19 cellular contexts compared by ENCODE assay signal in the genomic region with DNA sequence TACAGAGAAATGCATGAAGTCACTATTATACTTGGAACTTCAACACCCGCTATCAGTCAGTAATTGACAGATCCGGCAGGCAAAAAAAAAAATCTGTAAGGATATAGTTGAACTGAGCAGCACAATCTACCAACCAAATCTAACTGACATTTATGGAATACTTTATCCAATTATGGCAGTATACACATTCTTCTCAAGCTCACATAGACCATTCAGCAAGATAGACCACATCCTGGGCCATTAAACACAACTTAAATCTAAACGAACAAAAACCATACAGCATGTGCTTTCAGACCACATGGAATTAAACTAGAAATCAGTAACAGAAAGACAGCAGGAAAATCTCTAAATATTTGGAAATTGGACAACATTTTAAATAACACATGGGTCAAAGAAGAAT.
DNase-seq lines count a peak whose midpoint lies in the region; ATAC-seq lines count a peak whose summit lies in the region.
"Had no signal": no experiment of that assay in that cellular context is flagged by ENCODE, and none has a peak within 500 bp of the region (broad histone marks: within the 10 kb centered on the region; RNA-seq: fewer than 3 reads in every experiment).

No MANE protein-coding gene starts in this region.

- H3K27me3 Mint-ChIP-seq in activated naive CD8-positive, alpha-beta T cell, result no peaks in the 10 kb centered on the region
- no peaks in the 10 kb centered on the region for H3K27me3 Mint-ChIP-seq in activated naive CD8-positive, alpha-beta T cell treated with anti-CD3 and anti-CD28 coated beads for 36 hours
- no peaks in the 10 kb centered on the region for H3K27me3 Mint-ChIP-seq in activated T-helper 17 cell treated with anti-CD3 and anti-CD28 coated beads, Interleukin-2, amount 50 U/mL, for 72 hours
- H3K27me3 Mint-ChIP-seq: CD4-positive, alpha-beta memory T cell had no signal

- no peak overlapping the region for H3K4me3 Mint-ChIP-seq in activated naive CD8-positive, alpha-beta T cell
- H3K4me3 Mint-ChIP-seq in activated naive CD8-positive, alpha-beta T cell treated with anti-CD3 and anti-CD28 coated beads for 36 hours, result no peak overlapping the region
- no peak overlapping the region for H3K4me3 Mint-ChIP-seq in activated T-helper 17 cell treated with anti-CD3 and anti-CD28 coated beads, Interleukin-2, amount 50 U/mL, for 72 hours

- peaks cover 11% of the 10 kb centered on the region for H3K36me3 Mint-ChIP-seq in activated naive CD8-positive, alpha-beta T cell
- H3K36me3 Mint-ChIP-seq in activated naive CD8-positive, alpha-beta T cell treated with anti-CD3 and anti-CD28 coated beads for 36 hours, result peaks cover 16% of the 10 kb centered on the region
- peaks cover under 1% of the 10 kb centered on the region for H3K36me3 Mint-ChIP-seq in activated T-helper 17 cell treated with anti-CD3 and anti-CD28 coated beads, Interleukin-2, amount 50 U/mL, for 72 hours (ENCODE audit: low read depth)

- peak overlapping the region; percentile 23 for H3K27ac Mint-ChIP-seq in activated naive CD8-positive, alpha-beta T cell
- no peak overlapping the region for H3K27ac Mint-ChIP-seq in activated naive CD8-positive, alpha-beta T cell treated with anti-CD3 and anti-CD28 coated beads for 36 hours
- H3K27ac Mint-ChIP-seq in activated T-helper 17 cell treated with anti-CD3 and anti-CD28 coated beads, Interleukin-2, amount 50 U/mL, for 72 hours, result peak overlapping the region; percentile 77

- ATAC-seq in activated T-helper 17 cell treated with anti-CD3 and anti-CD28 coated beads, Interleukin-2, amount 50 U/mL, for 72 hours (replicated peaks), result no peak
- no peak for ATAC-seq in HG02798 (IDR thresholded peaks at IDR 0.05; ENCODE audit: poor library complexity, unreplicated experiment)
- no peak for ATAC-seq in HG03039 (IDR thresholded peaks at IDR 0.05; ENCODE audit: unreplicated experiment)
- ATAC-seq: A549 had no signal

- no peak for DNase-seq in activated naive CD8-positive, alpha-beta T cell treated with anti-CD3 and anti-CD28 coated beads for 36 hours
- peak; percentile 56 for DNase-seq in foreskin melanocyte
- DNase-seq in effector CD8-positive, alpha-beta T cell (lab: John Stamatoyannopoulos, UW), result no peak
- DNase-seq: 8988T; ACHN; C1 segment of cervical spinal cord; Calu3; CD4-positive, alpha-beta memory T cell; COR-L47; DMS53; DMS79 treated with DMSO at 0.1 percent for 48 hours; GOT3; H7; HCEC 1CT had no signal

- H3K4me1 Mint-ChIP-seq in activated naive CD8-positive, alpha-beta T cell (ENCODE audit: low read depth), result peaks cover 34% of the 10 kb centered on the region
- peaks cover 10% of the 10 kb centered on the region for H3K4me1 Mint-ChIP-seq in activated naive CD8-positive, alpha-beta T cell treated with anti-CD3 and anti-CD28 coated beads for 36 hours
- H3K4me1 Mint-ChIP-seq in activated T-helper 17 cell treated with anti-CD3 and anti-CD28 coated beads, Interleukin-2, amount 50 U/mL, for 72 hours, result peaks cover 10% of the 10 kb centered on the region

- H3K9me3 Mint-ChIP-seq in activated naive CD8-positive, alpha-beta T cell (ENCODE audit: low read depth), result no peaks in the 10 kb centered on the region
- peaks cover 5% of the 10 kb centered on the region for H3K9me3 Mint-ChIP-seq in activated naive CD8-positive, alpha-beta T cell treated with anti-CD3 and anti-CD28 coated beads for 36 hours
- no peaks in the 10 kb centered on the region for H3K9me3 Mint-ChIP-seq in activated T-helper 17 cell treated with anti-CD3 and anti-CD28 coated beads, Interleukin-2, amount 50 U/mL, for 72 hours
- H3K9me3 Mint-ChIP-seq: CD4-positive, alpha-beta memory T cell had no signal
